Comparison of ENCODE assay signal across 8 cellular contexts in genomic region chr14:91509083-91509877, GRCh38. TPM values are rescaled to one million over a fixed set of nuclear protein-coding genes. Genes with fewer than 3 reads are reported as not detected.
A peak's percentile ranks its signal among the peaks of the same experiment; 100 is the strongest.
DNase-seq lines count a peak whose midpoint lies in the region; ATAC-seq and TF ChIP-seq lines count a peak whose summit lies in the region.

No MANE protein-coding gene starts in this region.

- H3K4me1 ChIP-seq in left ventricle myocardium inferior (peaks cover 69% of the 10 kb centered on the region), prostate gland (replicated peaks) (peaks cover 4% of the 10 kb centered on the region)

- H3K4me3 Mint-ChIP-seq in activated naive CD8-positive, alpha-beta T cell treated with anti-CD3 and anti-CD28 coated beads for 36 hours = peak overlapping the region; percentile 95

- no peak for TF ChIP-seq CTCF in left ventricle myocardium inferior (IDR thresholded peaks at IDR 0.05; ENCODE audit: borderline replicate concordance)
- TF ChIP-seq CTCF in prostate gland (IDR thresholded peaks at IDR 0.05) = no peak

- H3K9me3 Mint-ChIP-seq in activated naive CD8-positive, alpha-beta T cell treated with anti-CD3 and anti-CD28 coated beads for 36 hours = no peaks in the 10 kb centered on the region

- H3K36me3 ChIP-seq in left ventricle myocardium inferior = peaks cover 16% of the 10 kb centered on the region
- H3K36me3 ChIP-seq in prostate gland = no peaks in the 10 kb centered on the region

- intact Hi-C loops in left ventricle myocardium inferior (cut with micrococcal nuclease) = no loop called here
- intact Hi-C loops in prostate gland (cut with DNase I) = loop anchor here (5.0 kb wide), 1 partner anchor 187 kb away; no protein-coding TSS in a partner anchor

- peak; percentile 27 for DNase-seq in ACHN
- DNase-seq in RPMI8226 = peak; percentile 44
- peak; percentile 47 for DNase-seq in activated naive CD8-positive, alpha-beta T cell treated with anti-CD3 and anti-CD28 coated beads for 36 hours
- peak; percentile 34 for DNase-seq in left ventricle myocardium inferior
- DNase-seq in prostate gland (ENCODE audit: low spot score) = peak; percentile 24
- DNase-seq in foreskin melanocyte = no peak

- no peaks in the 10 kb centered on the region for H3K27me3 Mint-ChIP-seq in activated naive CD8-positive, alpha-beta T cell treated with anti-CD3 and anti-CD28 coated beads for 36 hours

- ATAC-seq in HG03280 (IDR thresholded peaks at IDR 0.05; ENCODE audit: unreplicated experiment) = peak; percentile 7

- H3K4me3 ChIP-seq in left ventricle myocardium inferior (peak overlapping the region; percentile 96), prostate gland (peak overlapping the region; percentile 84 to 98)

- H3K27me3 ChIP-seq in left ventricle myocardium inferior (ENCODE audit: low read depth) (no peaks in the 10 kb centered on the region), prostate gland (replicated peaks; ENCODE audit: insufficient read depth) (no peaks in the 10 kb centered on the region)

- peaks cover 45% of the 10 kb centered on the region for H3K36me3 Mint-ChIP-seq in activated naive CD8-positive, alpha-beta T cell treated with anti-CD3 and anti-CD28 coated beads for 36 hours

- peak; percentile 10 for TF ChIP-seq POLR2A in GM18951 (IDR thresholded peaks at IDR 0.05; ENCODE audit: extremely low read depth, insufficient read depth, insufficient read length)
- TF ChIP-seq POLR2A in prostate gland (IDR thresholded peaks at IDR 0.05) = no peak

- peak overlapping the region; percentile 91 for H3K27ac Mint-ChIP-seq in activated naive CD8-positive, alpha-beta T cell treated with anti-CD3 and anti-CD28 coated beads for 36 hours

- H3K9me3 ChIP-seq in left ventricle myocardium inferior (replicated peaks) (no peaks in the 10 kb centered on the region), prostate gland (no peaks in the 10 kb centered on the region)

- in situ Hi-C loops in ACHN (cut with HindIII; ENCODE audit: low pct_ligation_motif_present, low pct_unique_long_range_greater_than_20kb, low sequenced_read_pairs) (no loop called here), GM18951 (cut with MboI; ENCODE audit: low sequenced_read_pairs, unreplicated experiment) (no loop called here)

- WGBS in prostate gland = under 1% methylated on average over 31 of the region's 71 CpGs

- H3K4me1 Mint-ChIP-seq in activated naive CD8-positive, alpha-beta T cell treated with anti-CD3 and anti-CD28 coated beads for 36 hours = peaks cover 22% of the 10 kb centered on the region

- H3K27ac ChIP-seq in left ventricle myocardium inferior (replicated peaks) = peak overlapping the region; percentile 99
- peak overlapping the region; percentile 98 to 99 for H3K27ac ChIP-seq in prostate gland

RNA-seq across cellular contexts. Expression of gene PPP4R3A, which starts 0.8 kb away (rescaled TPM):
- 100 to 1,000 TPM; 122 TPM for total RNA-seq in activated naive CD8-positive, alpha-beta T cell treated with anti-CD3 and anti-CD28 coated beads for 36 hours
- total RNA-seq in left ventricle myocardium inferior (38.3 TPM), prostate gland (10 to 100 TPM; 63.4 to 97.2 TPM)
